ENCODE assay signal across 39 cellular contexts in the genomic region with DNA sequence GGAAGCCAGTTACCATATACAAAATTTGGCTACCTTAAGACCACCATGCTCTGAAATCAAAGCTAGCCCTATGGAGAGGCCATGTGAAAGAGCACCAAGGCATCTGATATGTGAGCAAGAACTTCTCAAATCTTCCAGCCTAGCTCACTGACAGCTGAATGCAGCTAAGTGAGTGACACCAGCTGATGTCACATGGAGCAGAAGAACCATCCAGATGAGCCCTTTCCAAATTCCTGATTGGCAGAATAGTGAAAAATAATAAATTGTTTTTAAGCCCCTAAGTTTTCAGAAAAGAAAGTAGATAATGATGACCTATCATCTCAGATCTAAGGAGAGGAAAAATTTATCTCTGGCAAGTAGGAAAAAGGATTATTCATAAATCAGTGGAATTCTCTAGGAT.
"Had no signal": no experiment of that assay in that cellular context is flagged by ENCODE, and none has a peak within 500 bp of the region (broad histone marks: within the 10 kb centered on the region; RNA-seq: fewer than 3 reads in every experiment).

No MANE protein-coding gene starts in this region.

- H3K27me3 ChIP-seq: adrenal gland, ascending aorta, body of pancreas, brain microvascular endothelial cell, breast epithelium, cardiac muscle cell had no signal

- H3K4me1 ChIP-seq: adrenal gland, ascending aorta, body of pancreas, breast epithelium had no signal

- H3K36me3 Mint-ChIP-seq: activated naive CD4-positive, alpha-beta T cell treated with anti-CD3 and anti-CD28 coated beads, Interleukin-2, amount 10 ng/mL, durations not matched to agents 7 days and 5 days; activated naive CD8-positive, alpha-beta T cell; activated naive CD8-positive, alpha-beta T cell treated with anti-CD3 and anti-CD28 coated beads for 36 hours; brain had no signal

- H3K9me3 ChIP-seq: adrenal gland, ascending aorta had no signal

- H3K36me3 ChIP-seq: adrenal gland, ascending aorta, brain microvascular endothelial cell, breast epithelium, cardiac muscle cell had no signal

- H3K27ac ChIP-seq: adrenal gland, ascending aorta, body of pancreas, brain microvascular endothelial cell, breast epithelium, cardiac muscle cell had no signal

- H3K4me3 ChIP-seq: adrenal gland, ascending aorta, body of pancreas, breast epithelium, cardiac muscle cell had no signal

- H3K4me3 Mint-ChIP-seq: activated naive CD4-positive, alpha-beta T cell treated with anti-CD3 and anti-CD28 coated beads for 36 hours; activated naive CD4-positive, alpha-beta T cell treated with anti-CD3 and anti-CD28 coated beads, Interleukin-2, amount 10 ng/mL, durations not matched to agents 7 days and 5 days; activated naive CD4-positive, alpha-beta T cell treated with anti-CD3 and anti-CD28 coated beads, Interleukin-2, amount 50 U/mL, for 24 hours; activated naive CD8-positive, alpha-beta T cell; activated naive CD8-positive, alpha-beta T cell treated with anti-CD3 and anti-CD28 coated beads for 36 hours; activated naive CD8-positive, alpha-beta T cell treated with anti-CD3 and anti-CD28 coated beads, Interleukin-2, amount 10 ng/mL, durations not matched to agents 7 days and 5 days; activated naive CD8-positive, alpha-beta T cell treated with anti-CD3 and anti-CD28 coated beads, Interleukin-2, amount 50 U/mL, for 24 hours; activated T-cell treated with anti-CD3 and anti-CD28 coated beads, Interleukin-2, amount 50 U/mL, for 24 hours; activated T-cell treated with anti-CD3 and anti-CD28 coated beads, Interleukin-2, amount 50 U/mL, for 4 hours; activated T-cell treated with anti-CD3 and anti-CD28 coated beads, Interleukin-2, amount 50 U/mL, for 72 hours; activated T-helper 1 cell treated with anti-CD3 and anti-CD28 coated beads, Interleukin-12 subunit alpha, Interleukin-12 subunit beta, Interleukin-2, Interleukin-4 antibody, amounts not matched to agents 30 ng/mL and 10 ng/mL and 1 ng/mL, durations not matched to agents 14 hours and 24 hours and 36 hours; activated T-helper 17 cell treated with anti-CD3 and anti-CD28 coated beads, Interleukin-2, amount 50 U/mL, for 72 hours; brain; central memory CD8-positive, alpha-beta T cell had no signal

- DNase-seq: activated effector memory CD4-positive, alpha-beta T cell treated with anti-CD3 and anti-CD28 coated beads, Interleukin-2, amount 50 U/mL, for 16 hours; activated effector memory CD4-positive, alpha-beta T cell treated with Interleukin-2 at 50 U/mL for 16 hours; activated gamma-delta T cell; activated gamma-delta T cell treated with Interleukin-2 at 50 U/mL for 16 hours; activated naive CD4-positive, alpha-beta T cell; activated naive CD4-positive, alpha-beta T cell treated with anti-CD3 and anti-CD28 coated beads for 36 hours; activated naive CD4-positive, alpha-beta T cell treated with anti-CD3 and anti-CD28 coated beads, Interleukin-2, amount 10 ng/mL, durations not matched to agents 7 days and 5 days; activated naive CD4-positive, alpha-beta T cell treated with anti-CD3 and anti-CD28 coated beads, Interleukin-2, amount 50 U/mL, for 16 hours; activated naive CD4-positive, alpha-beta T cell treated with Interleukin-2 at 50 U/mL for 16 hours; activated naive CD8-positive, alpha-beta T cell treated with anti-CD3 and anti-CD28 coated beads for 36 hours; activated naive CD8-positive, alpha-beta T cell treated with anti-CD3 and anti-CD28 coated beads, Interleukin-2, amount 10 ng/mL, durations not matched to agents 7 days and 5 days; activated naive CD8-positive, alpha-beta T cell treated with anti-CD3 and anti-CD28 coated beads, Interleukin-2, amount 50 U/mL, for 24 hours; activated T-cell treated with anti-CD3 and anti-CD28 coated beads, Interleukin-2, amount 50 U/mL, for 24 hours; activated T-cell treated with anti-CD3 and anti-CD28 coated beads, Interleukin-2, amount 50 U/mL, for 4 hours; activated T-cell treated with anti-CD3 and anti-CD28 coated beads, Interleukin-2, amount 50 U/mL, for 48 hours; activated T-cell treated with anti-CD3 and anti-CD28 coated beads, Interleukin-2, amount 50 U/mL, for 72 hours; adrenal gland; amniotic stem cell; amygdala; anterior cingulate cortex; aorta; body of pancreas; brain microvascular endothelial cell; caudate nucleus; central memory CD4-positive, alpha-beta T cell; cerebellar nuclear complex had no signal

- FAIRE-seq: astrocyte, bronchial epithelial cell had no signal

- H3K27ac Mint-ChIP-seq: activated naive CD4-positive, alpha-beta T cell treated with anti-CD3 and anti-CD28 coated beads for 36 hours; activated naive CD4-positive, alpha-beta T cell treated with anti-CD3 and anti-CD28 coated beads, Interleukin-2, amount 10 ng/mL, durations not matched to agents 7 days and 5 days; activated naive CD4-positive, alpha-beta T cell treated with anti-CD3 and anti-CD28 coated beads, Interleukin-2, amount 50 U/mL, for 24 hours; activated naive CD4-positive, alpha-beta T cell treated with anti-CD3 and anti-CD28 coated beads, Interleukin-2, amount 50 U/mL, for 72 hours; activated naive CD8-positive, alpha-beta T cell; activated naive CD8-positive, alpha-beta T cell treated with anti-CD3 and anti-CD28 coated beads for 36 hours; activated naive CD8-positive, alpha-beta T cell treated with anti-CD3 and anti-CD28 coated beads, Interleukin-2, amount 10 ng/mL, durations not matched to agents 7 days and 5 days; activated naive CD8-positive, alpha-beta T cell treated with anti-CD3 and anti-CD28 coated beads, Interleukin-2, amount 50 U/mL, for 24 hours; activated T-cell treated with anti-CD3 and anti-CD28 coated beads, Interleukin-2, amount 50 U/mL, for 24 hours; activated T-cell treated with anti-CD3 and anti-CD28 coated beads, Interleukin-2, amount 50 U/mL, for 72 hours; activated T-helper 1 cell treated with anti-CD3 and anti-CD28 coated beads, Interleukin-12 subunit alpha, Interleukin-12 subunit beta, Interleukin-2, Interleukin-4 antibody, amounts not matched to agents 30 ng/mL and 10 ng/mL and 1 ng/mL, durations not matched to agents 14 hours and 24 hours and 36 hours; activated T-helper 17 cell treated with anti-CD3 and anti-CD28 coated beads, Interleukin-2, amount 50 U/mL, for 72 hours; activated T-helper 2 cell treated with anti-CD3 and anti-CD28 coated beads, Interferon-gamma antibody, Interleukin-2, Interleukin-4, amounts not matched to agents 10 μg/mL and 5 μg/mL and 100 μg/mL, durations not matched to agents 14 hours and 24 hours and 36 hours; brain had no signal

- H3K4me1 Mint-ChIP-seq: activated naive CD4-positive, alpha-beta T cell treated with anti-CD3 and anti-CD28 coated beads, Interleukin-2, amount 10 ng/mL, durations not matched to agents 7 days and 5 days; activated naive CD4-positive, alpha-beta T cell treated with anti-CD3 and anti-CD28 coated beads, Interleukin-2, amount 50 U/mL, for 24 hours; activated naive CD8-positive, alpha-beta T cell treated with anti-CD3 and anti-CD28 coated beads for 36 hours; activated naive CD8-positive, alpha-beta T cell treated with anti-CD3 and anti-CD28 coated beads, Interleukin-2, amount 50 U/mL, for 24 hours; activated T-helper 17 cell treated with anti-CD3 and anti-CD28 coated beads, Interleukin-2, amount 50 U/mL, for 72 hours; brain; central memory CD8-positive, alpha-beta T cell had no signal

- ATAC-seq: activated naive CD4-positive, alpha-beta T cell treated with anti-CD3 and anti-CD28 coated beads, Interleukin-2, amount 50 U/mL, for 72 hours; activated naive CD8-positive, alpha-beta T cell treated with anti-CD3 and anti-CD28 coated beads, Interleukin-2, amount 50 U/mL, for 24 hours; activated T-cell treated with anti-CD3 and anti-CD28 coated beads, Interleukin-2, amount 50 U/mL, for 4 hours; activated T-cell treated with anti-CD3 and anti-CD28 coated beads, Interleukin-2, amount 50 U/mL, for 72 hours; activated T-helper 17 cell treated with anti-CD3 and anti-CD28 coated beads, Interleukin-2, amount 50 U/mL, for 72 hours; body of pancreas had no signal
